ENCODE assay signal across 8 cellular contexts in the genomic region with DNA sequence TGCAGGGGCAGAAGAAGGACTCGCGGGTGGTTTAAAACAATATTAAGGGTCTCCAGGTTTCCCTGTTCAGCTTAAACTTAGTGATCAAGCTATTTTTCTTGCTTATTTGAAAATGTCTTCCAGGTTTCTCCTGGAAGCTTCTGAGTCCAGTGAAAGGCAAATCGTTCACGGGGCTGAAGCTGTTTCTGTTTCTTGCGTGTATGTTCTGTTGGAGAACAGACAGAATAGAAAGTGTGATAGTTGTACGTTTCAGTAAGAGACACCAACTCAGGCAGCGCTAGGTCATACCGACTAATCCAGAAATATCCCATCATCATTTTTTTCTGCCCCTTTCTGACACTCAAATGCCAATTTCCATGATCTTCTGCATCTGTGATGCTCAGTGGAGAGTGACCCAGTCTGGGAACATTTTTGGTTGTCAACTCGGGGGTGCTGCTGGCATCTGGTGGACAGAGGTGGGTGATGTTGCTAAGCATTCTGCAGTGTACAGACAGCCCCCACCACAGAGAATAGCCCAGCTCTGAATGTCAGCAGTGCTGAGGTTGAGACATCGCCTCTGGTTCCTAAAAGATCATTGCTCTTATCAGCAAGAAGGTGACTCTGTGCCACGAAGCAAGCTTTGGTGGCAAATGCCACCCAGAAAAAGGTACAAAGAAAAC. TPM values are rescaled to one million over a fixed set of nuclear protein-coding genes. Genes with fewer than 3 reads are reported as not detected.
A peak's percentile ranks its signal among the peaks of the same experiment; 100 is the strongest.
DNase-seq lines count a peak whose midpoint lies in the region; ATAC-seq and TF ChIP-seq lines count a peak whose summit lies in the region.

No MANE protein-coding gene starts in this region.

- no peak overlapping the region for H2BK15ac ChIP-seq in IMR-90 (ENCODE audit: low read depth, low read length)

- H3K36me3 ChIP-seq in IMR-90 (ENCODE audit: control insufficient read depth, insufficient read depth, low read length), result peaks cover 12% of the 10 kb centered on the region
- H3K36me3 ChIP-seq in right lobe of liver, result peaks cover 0 to 8% (median 1%) of the 10 kb centered on the region in 4 donors
- H3K36me3 ChIP-seq in vagina, result peaks cover 0 to 19% of the 10 kb centered on the region in 2 donors

- H3K79me1 ChIP-seq in IMR-90 (ENCODE audit: low read depth in 1 of 2, low read length in 2 of 2), result peaks cover 2 to 28% of the 10 kb centered on the region in 2 experiments; a peak in 3 of 4 replicates

- ATAC-seq in IMR-90 (ENCODE audit: low read depth) (no peak), right lobe of liver (no peak), GM19328 (IDR thresholded peaks at IDR 0.05; ENCODE audit: unreplicated experiment) (no peak), HG03460 (IDR thresholded peaks at IDR 0.05; ENCODE audit: unreplicated experiment) (no peak)
- ATAC-seq in activated T-helper 17 cell treated with anti-CD3 and anti-CD28 coated beads, Interleukin-2, amount 50 U/mL, for 72 hours (replicated peaks), result no peak

- no peaks in the 10 kb centered on the region for H3K9me3 ChIP-seq in IMR-90 (ENCODE audit: control insufficient read depth, insufficient read depth, low read length)
- no peaks in the 10 kb centered on the region for H3K9me3 ChIP-seq in right lobe of liver
- H3K9me3 ChIP-seq in vagina, result no peaks in the 10 kb centered on the region

- H4K5ac ChIP-seq in IMR-90 (ENCODE audit: low read depth, low read length), result no peak overlapping the region

- intact Hi-C loops in IMR-90 (cut with micrococcal nuclease) (loop anchor here (2.0 kb wide), 1 partner anchor 82 kb away; no protein-coding TSS in a partner anchor), right lobe of liver (cut with DNase I) (no loop called here), vagina (cut with DNase I) (loop anchor here (5.0 to 10.0 kb wide), 2 partner anchors 53 to 74 kb away; no protein-coding TSS in a partner anchor)

- H2AK9ac ChIP-seq in IMR-90 (replicated peaks; ENCODE audit: low read depth, low read length, poor library complexity), result no peak overlapping the region

- no CpG with 5 or more reads among the region's 11 CpGs for WGBS in IMR-90 (ENCODE audit: extremely low coverage in 2 of 2, insufficient read length in 1 of 2), 2 experiments
- WGBS in right lobe of liver (ENCODE audit: insufficient coverage, low coverage, low lambda C conversion rate, missing lambda C conversion rate), result 32% methylated on average over 11 of the region's 11 CpGs

- H4K91ac ChIP-seq in IMR-90 (ENCODE audit: insufficient read depth, low read depth, low read length), result no peak overlapping the region

- H3K9me1 ChIP-seq in IMR-90 (ENCODE audit: insufficient read depth, low read length), result 0 out of 2 replicates have a peak, but pooled peaks cover 3% of the 10 kb centered on the region

- POLR2A ChIA-PET in IMR-90 (lab: Charles Lee; ENCODE audit: unreplicated experiment), result no interaction called here

- H2BK120ac ChIP-seq in IMR-90 (ENCODE audit: low read depth, low read length), result no peak overlapping the region

- H3K27me3 Mint-ChIP-seq in activated T-helper 17 cell treated with anti-CD3 and anti-CD28 coated beads, Interleukin-2, amount 50 U/mL, for 72 hours, result peaks cover 12% of the 10 kb centered on the region

- H3K14ac ChIP-seq in IMR-90 (replicated peaks; ENCODE audit: low read depth, low read length), result no peak overlapping the region

- H3K4me2 ChIP-seq in IMR-90 (ENCODE audit: low read depth, low read length), result peak overlapping the region; percentile 32

- H3K4me1 Mint-ChIP-seq in activated T-helper 17 cell treated with anti-CD3 and anti-CD28 coated beads, Interleukin-2, amount 50 U/mL, for 72 hours, result peaks cover 35% of the 10 kb centered on the region

- H2AFZ ChIP-seq in IMR-90 (replicated peaks; ENCODE audit: low read length, poor library complexity), result no peak overlapping the region

- H3K36me3 Mint-ChIP-seq in activated T-helper 17 cell treated with anti-CD3 and anti-CD28 coated beads, Interleukin-2, amount 50 U/mL, for 72 hours (ENCODE audit: low read depth), result peaks cover 30% of the 10 kb centered on the region

- in situ Hi-C loops in IMR-90 (cut with MboI; ENCODE audit: low sequenced_read_pairs) (no loop called here), ACHN (cut with HindIII; ENCODE audit: low pct_ligation_motif_present, low pct_unique_long_range_greater_than_20kb, low sequenced_read_pairs) (no loop called here)

- H3K18ac ChIP-seq in IMR-90 (ENCODE audit: low read depth, low read length), result no peak overlapping the region

- H2AK5ac ChIP-seq in IMR-90 (ENCODE audit: low read depth, low read length), result peak overlapping the region; percentile 22; the same call in 1 of the 2 replicates

- BruUV-seq in IMR-90 (replicated peaks; lab: Mats Ljungman, UMichigan), result no TSS peak

- H3K9me3 Mint-ChIP-seq in activated T-helper 17 cell treated with anti-CD3 and anti-CD28 coated beads, Interleukin-2, amount 50 U/mL, for 72 hours, result no peaks in the 10 kb centered on the region

- peaks cover 42% of the 10 kb centered on the region for H4K20me1 ChIP-seq in IMR-90 (ENCODE audit: insufficient read depth, low read length)

- H3K27me3 ChIP-seq in IMR-90 (ENCODE audit: control insufficient read depth, insufficient read depth, low read length) (no peaks in the 10 kb centered on the region), right lobe of liver (no peaks in the 10 kb centered on the region), vagina (no peaks in the 10 kb centered on the region)

- H3K56ac ChIP-seq in IMR-90 (ENCODE audit: extremely low read depth, insufficient read depth, low read length), result no peak overlapping the region

- H3K4me1 ChIP-seq in IMR-90 (ENCODE audit: control insufficient read depth, insufficient read depth, low read length) (peaks cover 19% of the 10 kb centered on the region), right lobe of liver (no peaks in the 10 kb centered on the region), vagina (peaks cover 48% of the 10 kb centered on the region)

- no peak overlapping the region for H3K9ac ChIP-seq in IMR-90 (ENCODE audit: low read depth, low read length)

- H3K23ac ChIP-seq in IMR-90 (ENCODE audit: low read depth, low read length), result 0 out of 2 replicates have a peak overlapping the region, but pooled peaks have one; percentile 45

- H2BK5ac ChIP-seq in IMR-90 (ENCODE audit: low read depth, low read length, poor library complexity, severe bottlenecking), result no peak overlapping the region

- no peak for TF ChIP-seq CTCF in 22Rv1 (IDR thresholded peaks at IDR 0.05)
- no peak for TF ChIP-seq CTCF in IMR-90 (conservative IDR thresholded peaks at IDR 0.05; ENCODE audit: low read depth, low read length)
- TF ChIP-seq CTCF in right lobe of liver (IDR thresholded peaks at IDR 0.05), result no peak
- TF ChIP-seq CTCF in vagina (IDR thresholded peaks at IDR 0.05), result no peak

- peak overlapping the region; percentile 8; the same call in 1 of the 2 replicates for H3K4ac ChIP-seq in IMR-90 (ENCODE audit: low read depth, low read length)

- TF ChIP-seq POLR2A in IMR-90 (IDR thresholded peaks at IDR 0.05; ENCODE audit: low read depth, low read length) (peak; percentile 83), right lobe of liver (IDR thresholded peaks at IDR 0.05) (no peak), vagina (IDR thresholded peaks at IDR 0.05) (no peak)

- dilution Hi-C loops in IMR-90 (cut with HindIII; ENCODE audit: low sequenced_read_pairs, unreplicated experiment), result no loop called here

- DNase-seq in IMR-90, result peak; percentile 49
- no peak for DNase-seq in right lobe of liver
- DNase-seq in vagina (ENCODE audit: extremely low spot score in 2 of 2), result no peak
- DNase-seq in ACHN, result no peak

- H3K27ac Mint-ChIP-seq in activated T-helper 17 cell treated with anti-CD3 and anti-CD28 coated beads, Interleukin-2, amount 50 U/mL, for 72 hours, result peak overlapping the region; percentile 31

- CTCF ChIA-PET in IMR-90 (lab: Yijun Ruan, JAX), result interaction anchor here (1.3 to 1.4 kb wide), 3 partner anchors 10 to 81 kb away, joined by 3 to 6 read pairs (median 3); no protein-coding TSS in a partner anchor

- TF ChIP-seq RAD21 in IMR-90 (IDR thresholded peaks at IDR 0.05; ENCODE audit: low read length), result no peak

- peak overlapping the region; percentile 84 for H3K4me3 Mint-ChIP-seq in activated T-helper 17 cell treated with anti-CD3 and anti-CD28 coated beads, Interleukin-2, amount 50 U/mL, for 72 hours

- H2BK20ac ChIP-seq in IMR-90 (ENCODE audit: low read depth, low read length), result no peak overlapping the region

- 0 out of 2 replicates have a peak overlapping the region, but pooled peaks have one; percentile 15 for H3K27ac ChIP-seq in 22Rv1
- H3K27ac ChIP-seq in IMR-90 (ENCODE audit: insufficient read depth, low read length), result peak overlapping the region; percentile 24; the same call in 1 of the 2 replicates
- peak overlapping the region in 2 of 3 donors; percentile 24 to 59 for H3K27ac ChIP-seq in right lobe of liver
- peak overlapping the region; percentile 97 for H3K27ac ChIP-seq in vagina

- peak overlapping the region in 1 of 2 experiments; percentile 27; a peak in 1 of 4 replicates for H4K8ac ChIP-seq in IMR-90 (ENCODE audit: low read depth in 2 of 2, low read length in 2 of 2)

- H3K4me3 ChIP-seq in IMR-90 (ENCODE audit: insufficient read depth, low read depth, low read length) (no peak overlapping the region), right lobe of liver (no peak overlapping the region), vagina (peak overlapping the region; percentile 28 to 85)

TF ChIP-seq in IMR-90, 13 proteins besides CTCF, POLR2A, EP300 and RAD21 (continues in another document):
- TF ChIP-seq, protein P1, sequence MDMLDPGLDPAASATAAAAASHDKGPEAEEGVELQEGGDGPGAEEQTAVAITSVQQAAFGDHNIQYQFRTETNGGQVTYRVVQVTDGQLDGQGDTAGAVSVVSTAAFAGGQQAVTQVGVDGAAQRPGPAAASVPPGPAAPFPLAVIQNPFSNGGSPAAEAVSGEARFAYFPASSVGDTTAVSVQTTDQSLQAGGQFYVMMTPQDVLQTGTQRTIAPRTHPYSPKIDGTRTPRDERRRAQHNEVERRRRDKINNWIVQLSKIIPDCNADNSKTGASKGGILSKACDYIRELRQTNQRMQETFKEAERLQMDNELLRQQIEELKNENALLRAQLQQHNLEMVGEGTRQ (IDR thresholded peaks at IDR 0.05; ENCODE audit: low read depth, low read length), result peak; percentile 23; the same call in 1 of the 2 replicates
- TF ChIP-seq MAFK (IDR thresholded peaks at IDR 0.05; ENCODE audit: low read depth, low read length) (no peak), MXI1 (IDR thresholded peaks at IDR 0.05; ENCODE audit: borderline replicate concordance, low read depth, low read length) (no peak), NFE2L2 (IDR thresholded peaks at IDR 0.05; ENCODE audit: low read depth, low read length) (no peak), RCOR1 (IDR thresholded peaks at IDR 0.05; ENCODE audit: insufficient replicate concordance, low read length) (no peak), BHLHE40 (IDR thresholded peaks at IDR 0.05; ENCODE audit: low read depth, low read length) (no peak), RFX5 (IDR thresholded peaks at IDR 0.05; ENCODE audit: low read depth, low read length) (no peak)

RNA-seq across cellular contexts. Expression of gene KLF2, which starts 4.3 kb away (rescaled TPM):
- total RNA-seq in IMR-90 (2012; rRNA removed) (1.1 and 3.3 TPM in 2 replicates), right lobe of liver (10 to 100 TPM in 1 of 6 experiments, 1 to 10 TPM in 5; 3.7 to 10.1 (median 4.8) TPM), vagina (252 TPM)
- 34.4 and 38.9 TPM in 2 replicates for polyA plus RNA-seq in IMR-90 (2012; rRNA removed)
- 49.1 and 78.5 TPM in 2 replicates for polyA plus RNA-seq in IMR-90 (2012; cell fraction: cytosol; rRNA removed)
- polyA plus RNA-seq in IMR-90 (2012; cell fraction: nucleus; rRNA removed; ENCODE audit: low replicate concordance), result 129 and 171 TPM in 2 replicates
- total RNA-seq in activated T-helper 17 cell treated with anti-CD3 and anti-CD28 coated beads, Interleukin-2, amount 50 U/mL, for 72 hours, result 1 to 10 TPM; 1.9 to 9.9 TPM

Comparison
In these comparisons a context has a peak if more than half of its experiments do, and no peak if none do; other contexts are left out.
1. H3K27ac ChIP-seq: peak in every context shown above with its lines; median percentile 97 in vagina; 42 in right lobe of liver; 24 in IMR-90; 15 in 22Rv1.
2. H3K4me3 ChIP-seq: peak in vagina (2 of 2); none in IMR-90 (single experiment) and right lobe of liver (0 of 3).
3. RNA of gene KLF2, which starts 4.3 kb away (total RNA-seq): 252 TPM in vagina (single experiment); 1.9 to 9.9 TPM in activated T-helper 17 cell treated with anti-CD3 and anti-CD28 coated beads, Interleukin-2, amount 50 U/mL, for 72 hours, 3.7 to 10.1 TPM in right lobe of liver and 1.1 to 3.3 TPM in IMR-90; every median in the first group is over 10 times any median in the second.
4. intact Hi-C loops: an anchor here in IMR-90 (2.0 kb wide) and vagina (5.0 to 10.0 kb wide); none called in right lobe of liver.